In genomic region chr6:82248233-82248735, GRCh38 we compare ENCODE assay signal across 8 cellular contexts. TPM values are rescaled to one million over a fixed set of nuclear protein-coding genes. Genes with fewer than 3 reads are reported as not detected.
A peak's percentile ranks its signal among the peaks of the same experiment; 100 is the strongest.
DNase-seq lines count a peak whose midpoint lies in the region; ATAC-seq and TF ChIP-seq lines count a peak whose summit lies in the region.

No MANE protein-coding gene starts in this region.

- no peaks in the 10 kb centered on the region for H3K9me3 Mint-ChIP-seq in naive B cell

- peak overlapping the region in 5 of 6 donors; percentile 93 to 97 (median 97) for H3K27ac Mint-ChIP-seq in naive B cell

- no peaks in the 10 kb centered on the region for H3K27me3 Mint-ChIP-seq in naive B cell

- peak overlapping the region; percentile 86 to 100 (median 98) for H3K4me3 Mint-ChIP-seq in naive B cell

- DNase-seq in DMS53 treated with DMSO at 0.1 percent for 48 hours (lab: John Stamatoyannopoulos, UW; ENCODE audit: unreplicated experiment) (peak; percentile 59), epithelial cell of prostate (ENCODE audit: low read depth, low spot score) (peak; percentile 90), naive B cell (no peak), KBM-7 (no peak), NCI-H1930 (lab: John Stamatoyannopoulos, UW) (no peak)

- peak overlapping the region; percentile 96 for H3K27ac ChIP-seq in epithelial cell of prostate

- in situ Hi-C loops in KBM-7 (cut with MboI; ENCODE audit: low pct_unique_long_range_greater_than_20kb, low sequenced_read_pairs) = no loop called here

- peak; percentile 52 for ATAC-seq in GM19324 (IDR thresholded peaks at IDR 0.05; ENCODE audit: low FRiP score, unreplicated experiment)
- peak; percentile 3 for ATAC-seq in HG03342 (IDR thresholded peaks at IDR 0.05; ENCODE audit: unreplicated experiment)
- ATAC-seq in SK-N-SH treated with all-trans-retinoic acid at 6 μM for 48 hours = peak; percentile 17; the same call in 1 of the 3 replicates
- ATAC-seq in naive B cell (ENCODE audit: low read depth in 2 of 2) = no peak

- peaks cover 31 to 40% (median 38%) of the 10 kb centered on the region in 3 donors for H3K4me1 Mint-ChIP-seq in naive B cell

- no peaks in the 10 kb centered on the region for H3K36me3 Mint-ChIP-seq in naive B cell

TF ChIP-seq in SK-N-SH treated with all-trans-retinoic acid at 6 μM for 48 hours, 23 proteins besides CTCF, POLR2A, EP300 and RAD21:
- no peak for TF ChIP-seq ZFP30 (CRISPR knock-in tag; IDR thresholded peaks at IDR 0.05)
- TF ChIP-seq TOX (CRISPR knock-in tag; IDR thresholded peaks at IDR 0.05; ENCODE audit: borderline replicate concordance) = no peak
- no peak for TF ChIP-seq CSRNP3 (CRISPR knock-in tag; IDR thresholded peaks at IDR 0.05)
- no peak for TF ChIP-seq ZC3H10 (CRISPR knock-in tag; IDR thresholded peaks at IDR 0.05)

RNA-seq across cellular contexts. Expression of gene IBTK, which starts 0.7 kb away (rescaled TPM):
- polyA plus RNA-seq in naive B cell (ENCODE audit: low read depth in 6 of 6) = 10 to 100 TPM; 16.1 to 23.9 (median 19.6) TPM

Comparison
In these comparisons a context has a peak if more than half of its experiments do, and no peak if none do; other contexts are left out.
1. DNase-seq: peak in DMS53 treated with DMSO at 0.1 percent for 48 hours (single experiment) and epithelial cell of prostate (single experiment); none in naive B cell (single experiment), KBM-7 (single experiment) and NCI-H1930 (0 of 2).
2. ATAC-seq: peak in GM19324 (single experiment), HG03342 (single experiment) and SK-N-SH treated with all-trans-retinoic acid at 6 μM for 48 hours (single experiment); none in naive B cell (0 of 2).